Comparison of ENCODE assay signal across 1 cellular context in the genomic region with DNA sequence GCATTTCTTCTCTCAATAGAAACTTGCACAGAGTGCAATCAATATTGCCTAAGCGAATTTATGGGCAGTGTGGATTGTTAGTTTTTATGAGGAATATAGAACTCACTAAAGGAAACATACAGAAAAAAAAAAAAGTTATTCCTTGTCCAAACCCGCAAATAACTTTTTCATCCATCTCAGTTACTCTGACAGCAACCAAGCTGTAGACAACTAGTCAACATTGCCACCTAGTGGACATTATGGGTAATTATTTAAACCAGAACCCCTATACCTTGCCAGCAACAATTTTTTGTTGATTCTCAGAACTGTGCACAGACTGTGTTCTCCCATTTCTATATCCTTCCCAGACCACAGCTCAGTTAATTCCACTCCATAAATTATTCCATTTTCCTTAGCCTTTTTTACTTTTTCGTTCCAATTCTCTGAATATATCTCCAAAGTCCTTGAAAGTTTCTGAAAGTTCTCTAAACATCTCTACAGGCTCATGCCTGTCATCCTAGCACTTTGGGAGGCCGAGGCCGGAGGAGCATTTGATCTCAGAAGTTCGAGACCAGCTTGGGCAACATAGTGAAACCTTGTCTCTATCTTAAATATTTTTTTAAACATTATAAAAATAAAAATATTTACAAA.
TF ChIP-seq lines count a peak whose summit lies in the region.

No MANE protein-coding gene starts in this region.

TF ChIP-seq in HCT116, 20 proteins besides CTCF, POLR2A, EP300 and RAD21 (continued from another document):
- TF ChIP-seq FOSL1 (IDR thresholded peaks at IDR 0.05; ENCODE audit: low read depth) (no peak), YY1 (IDR thresholded peaks at IDR 0.05; ENCODE audit: extremely low read depth, insufficient replicate concordance, low read depth, low read length) (no peak)
TF ChIP-seq in HCT116: peak in this region for 3.
